1 cellular context compared by ENCODE assay signal in the genomic region with DNA sequence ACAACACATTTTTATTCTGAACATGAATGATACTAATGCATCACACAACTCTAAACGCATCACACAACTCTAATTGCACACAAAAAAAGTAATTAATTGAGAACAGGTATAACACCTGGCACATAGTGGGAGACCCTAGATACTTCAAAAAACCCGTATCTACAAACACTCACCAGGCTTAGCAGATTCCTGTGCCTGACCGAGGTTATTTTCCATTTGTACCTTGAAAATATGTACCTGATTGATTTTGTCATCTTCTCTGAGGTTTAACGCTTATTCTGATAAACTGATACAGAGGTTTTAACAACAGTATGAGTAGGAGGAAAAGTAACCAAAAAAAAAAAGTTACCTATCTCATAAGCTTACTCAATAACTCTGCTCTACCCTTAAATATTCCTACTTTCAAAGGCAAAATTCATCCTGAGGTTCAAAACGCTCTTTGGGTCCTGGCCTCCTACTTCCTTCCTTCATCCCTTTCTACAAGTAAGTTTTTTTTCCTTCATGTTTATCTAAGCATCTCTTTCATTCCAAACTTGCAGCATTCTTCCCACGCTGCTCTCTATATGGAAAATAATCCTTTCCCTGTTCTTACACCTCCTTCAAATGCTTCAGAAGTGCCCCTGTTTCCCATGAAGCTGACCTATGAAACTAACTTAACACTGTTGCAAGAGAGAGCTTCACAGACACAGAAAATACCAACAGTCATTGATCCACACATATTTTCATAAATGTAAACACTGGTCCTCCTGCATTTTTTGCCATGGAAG.
TF ChIP-seq lines count a peak whose summit lies in the region.

No MANE protein-coding gene starts in this region.

TF ChIP-seq in SK-N-SH treated with all-trans-retinoic acid at 6 μM for 48 hours, 23 proteins besides CTCF, POLR2A, EP300 and RAD21 (continued from another document):
- no peak for TF ChIP-seq POU6F1 (CRISPR knock-in tag; IDR thresholded peaks at IDR 0.05; ENCODE audit: borderline replicate concordance, low read depth)
- TF ChIP-seq CSDC2 (CRISPR knock-in tag; IDR thresholded peaks at IDR 0.05) = no peak
- TF ChIP-seq BACH2 (CRISPR knock-in tag; IDR thresholded peaks at IDR 0.05; ENCODE audit: borderline replicate concordance) = no peak
- TF ChIP-seq ZFP3 (CRISPR knock-in tag; IDR thresholded peaks at IDR 0.05) = no peak
- no peak for TF ChIP-seq ZNF70 (CRISPR knock-in tag; IDR thresholded peaks at IDR 0.05)
- TF ChIP-seq PPARA (CRISPR knock-in tag; IDR thresholded peaks at IDR 0.05; ENCODE audit: borderline replicate concordance) = no peak
- TF ChIP-seq ARNTL (CRISPR knock-in tag; IDR thresholded peaks at IDR 0.05; ENCODE audit: borderline replicate concordance, low read depth) = no peak
- TF ChIP-seq, protein P1, sequence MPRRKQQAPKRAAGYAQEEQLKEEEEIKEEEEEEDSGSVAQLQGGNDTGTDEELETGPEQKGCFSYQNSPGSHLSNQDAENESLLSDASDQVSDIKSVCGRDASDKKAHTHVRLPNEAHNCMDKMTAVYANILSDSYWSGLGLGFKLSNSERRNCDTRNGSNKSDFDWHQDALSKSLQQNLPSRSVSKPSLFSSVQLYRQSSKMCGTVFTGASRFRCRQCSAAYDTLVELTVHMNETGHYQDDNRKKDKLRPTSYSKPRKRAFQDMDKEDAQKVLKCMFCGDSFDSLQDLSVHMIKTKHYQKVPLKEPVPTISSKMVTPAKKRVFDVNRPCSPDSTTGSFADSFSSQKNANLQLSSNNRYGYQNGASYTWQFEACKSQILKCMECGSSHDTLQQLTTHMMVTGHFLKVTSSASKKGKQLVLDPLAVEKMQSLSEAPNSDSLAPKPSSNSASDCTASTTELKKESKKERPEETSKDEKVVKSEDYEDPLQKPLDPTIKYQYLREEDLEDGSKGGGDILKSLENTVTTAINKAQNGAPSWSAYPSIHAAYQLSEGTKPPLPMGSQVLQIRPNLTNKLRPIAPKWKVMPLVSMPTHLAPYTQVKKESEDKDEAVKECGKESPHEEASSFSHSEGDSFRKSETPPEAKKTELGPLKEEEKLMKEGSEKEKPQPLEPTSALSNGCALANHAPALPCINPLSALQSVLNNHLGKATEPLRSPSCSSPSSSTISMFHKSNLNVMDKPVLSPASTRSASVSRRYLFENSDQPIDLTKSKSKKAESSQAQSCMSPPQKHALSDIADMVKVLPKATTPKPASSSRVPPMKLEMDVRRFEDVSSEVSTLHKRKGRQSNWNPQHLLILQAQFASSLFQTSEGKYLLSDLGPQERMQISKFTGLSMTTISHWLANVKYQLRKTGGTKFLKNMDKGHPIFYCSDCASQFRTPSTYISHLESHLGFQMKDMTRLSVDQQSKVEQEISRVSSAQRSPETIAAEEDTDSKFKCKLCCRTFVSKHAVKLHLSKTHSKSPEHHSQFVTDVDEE (CRISPR knock-in tag; IDR thresholded peaks at IDR 0.05) = no peak
- TF ChIP-seq, protein P2, sequence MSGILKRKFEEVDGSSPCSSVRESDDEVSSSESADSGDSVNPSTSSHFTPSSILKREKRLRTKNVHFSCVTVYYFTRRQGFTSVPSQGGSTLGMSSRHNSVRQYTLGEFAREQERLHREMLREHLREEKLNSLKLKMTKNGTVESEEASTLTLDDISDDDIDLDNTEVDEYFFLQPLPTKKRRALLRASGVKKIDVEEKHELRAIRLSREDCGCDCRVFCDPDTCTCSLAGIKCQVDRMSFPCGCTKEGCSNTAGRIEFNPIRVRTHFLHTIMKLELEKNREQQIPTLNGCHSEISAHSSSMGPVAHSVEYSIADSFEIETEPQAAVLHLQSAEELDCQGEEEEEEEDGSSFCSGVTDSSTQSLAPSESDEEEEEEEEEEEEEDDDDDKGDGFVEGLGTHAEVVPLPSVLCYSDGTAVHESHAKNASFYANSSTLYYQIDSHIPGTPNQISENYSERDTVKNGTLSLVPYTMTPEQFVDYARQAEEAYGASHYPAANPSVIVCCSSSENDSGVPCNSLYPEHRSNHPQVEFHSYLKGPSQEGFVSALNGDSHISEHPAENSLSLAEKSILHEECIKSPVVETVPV (CRISPR knock-in tag; IDR thresholded peaks at IDR 0.05) = no peak
- TF ChIP-seq ZC3H10 (CRISPR knock-in tag; IDR thresholded peaks at IDR 0.05) = no peak
- no peak for TF ChIP-seq ZFP30 (CRISPR knock-in tag; IDR thresholded peaks at IDR 0.05)
